Comparison of ENCODE assay signal across 3 cellular contexts in genomic region chr7:113049221-113049620, GRCh38. TPM values are rescaled to one million over a fixed set of nuclear protein-coding genes. Genes with fewer than 3 reads are reported as not detected.
"Had no signal": no experiment of that assay in that cellular context is flagged by ENCODE, and none has a peak within 500 bp of the region (broad histone marks: within the 10 kb centered on the region; RNA-seq: fewer than 3 reads in every experiment).

No MANE protein-coding gene starts in this region.

RNA-seq across cellular contexts. Expression of gene GPR85, which starts 37.4 kb away (rescaled TPM):
- total RNA-seq: naive thymus-derived CD8-positive, alpha-beta T cell; natural killer cell; osteocyte had no signal
